17 cellular contexts compared by ENCODE assay signal in genomic region chr18:46400449-46400848, GRCh38.
A peak's percentile ranks its signal among the peaks of the same experiment; 100 is the strongest.
DNase-seq lines count a peak whose midpoint lies in the region; ATAC-seq lines count a peak whose summit lies in the region.
"Had no signal": no experiment of that assay in that cellular context is flagged by ENCODE, and none has a peak within 500 bp of the region (broad histone marks: within the 10 kb centered on the region; RNA-seq: fewer than 3 reads in every experiment).

No MANE protein-coding gene starts in this region.

- peaks cover 97 to 100% of the 10 kb centered on the region in 2 donors for H3K4me1 Mint-ChIP-seq in immature natural killer cell
- H3K4me1 Mint-ChIP-seq: CD14-positive monocyte had no signal

- in situ Hi-C loops in G401 (cut with HindIII; ENCODE audit: low sequenced_read_pairs), result no loop called here

- peaks cover 0 to 4% (median 3%) of the 10 kb centered on the region in 3 donors for H3K36me3 Mint-ChIP-seq in immature natural killer cell
- H3K36me3 Mint-ChIP-seq: CD14-positive monocyte had no signal

- no peak for ATAC-seq in HG03108 (IDR thresholded peaks at IDR 0.05; ENCODE audit: unreplicated experiment)
- no peak for ATAC-seq in GM21619 (IDR thresholded peaks at IDR 0.05; ENCODE audit: unreplicated experiment)
- ATAC-seq in HG03095 (IDR thresholded peaks at IDR 0.05; ENCODE audit: unreplicated experiment), result no peak
- ATAC-seq: GM23338 had no signal

- DNase-seq in G401 (ENCODE audit: low spot score) (peak; percentile 84), NCI-H1694 (lab: John Stamatoyannopoulos, UW) (peak; percentile 29), RPMI8226 (peak; percentile 37), immature natural killer cell (no peak)
- DNase-seq: DND-41, HCEC 1CT, KG1, MV-4-11, NCI-H1436, NCI-H2081, NCI-H226 had no signal

- H3K27me3 Mint-ChIP-seq in immature natural killer cell (ENCODE audit: low read depth in 3 of 3), result peaks cover 21 to 37% (median 31%) of the 10 kb centered on the region in 3 donors

- peaks cover 0 to 6% (median 3%) of the 10 kb centered on the region in 6 donors for H3K9me3 Mint-ChIP-seq in immature natural killer cell
- H3K9me3 Mint-ChIP-seq: GM23338; T-helper 2 cell treated with Interferon-gamma antibody and Interleukin-4, amounts not matched to agents 5 μg/mL and 100 μg/mL, for 36 hours had no signal

- H3K4me3 Mint-ChIP-seq in immature natural killer cell, result peak overlapping the region in 1 of 5 donors; percentile 7
- H3K4me3 Mint-ChIP-seq: CD14-positive monocyte; GM23338; T-helper 2 cell treated with Interferon-gamma antibody and Interleukin-4, amounts not matched to agents 5 μg/mL and 100 μg/mL, for 36 hours had no signal

- peak overlapping the region; percentile 72 to 96 (median 84) for H3K27ac Mint-ChIP-seq in immature natural killer cell
- H3K27ac Mint-ChIP-seq: CD14-positive monocyte; GM23338; T-helper 2 cell treated with Interferon-gamma antibody and Interleukin-4, amounts not matched to agents 5 μg/mL and 100 μg/mL, for 36 hours had no signal

Comparison
In these comparisons a context has a peak if more than half of its experiments do, and no peak if none do; other contexts are left out.
1. DNase-seq: peak in G401 (single experiment), NCI-H1694 (single experiment) and RPMI8226 (single experiment); none in immature natural killer cell (0 of 3).